In the genomic region with DNA sequence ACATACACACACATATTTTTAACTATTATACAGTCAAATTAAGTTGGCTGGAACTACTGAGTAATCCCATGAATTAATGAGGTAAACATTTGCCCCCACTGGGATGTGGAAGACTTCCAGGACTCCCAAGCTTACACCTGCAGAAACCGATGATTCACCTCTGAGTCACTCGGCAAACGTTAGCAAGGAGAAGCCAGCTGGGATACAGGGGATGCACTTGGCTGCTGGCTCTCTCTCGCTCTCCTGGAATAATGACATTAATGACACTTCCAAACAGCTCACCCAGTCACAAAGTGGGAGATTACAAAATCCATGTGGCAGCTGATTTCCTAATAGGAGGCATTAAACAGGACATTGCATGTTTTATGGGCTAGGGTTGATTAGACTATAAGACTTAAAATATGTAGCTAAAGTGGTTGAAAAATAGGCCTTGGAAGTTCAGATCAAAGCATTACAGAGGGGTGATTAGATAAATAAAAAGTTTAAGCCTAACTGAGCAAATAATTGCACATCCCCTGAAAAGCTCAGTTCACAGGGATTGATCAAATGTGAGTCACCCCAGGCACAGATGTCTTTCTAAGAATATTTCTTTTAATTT, we compare ENCODE assay signal across 11 cellular contexts.
DNase-seq lines count a peak whose midpoint lies in the region; ATAC-seq, FAIRE-seq and TF ChIP-seq lines count a peak whose summit lies in the region.
"Had no signal": no experiment of that assay in that cellular context is flagged by ENCODE, and none has a peak within 500 bp of the region (broad histone marks: within the 10 kb centered on the region; RNA-seq: fewer than 3 reads in every experiment).

No MANE protein-coding gene starts in this region.

- H2AFZ ChIP-seq in GM23338 (no peak overlapping the region), neural cell (ENCODE audit: low read depth, low read length) (no peak overlapping the region)

- peak overlapping the region; percentile 83 for H3K27ac Mint-ChIP-seq in GM23338
- no peak overlapping the region for H3K27ac Mint-ChIP-seq in activated T-cell treated with anti-CD3 and anti-CD28 coated beads, Interleukin-2, amount 50 U/mL, for 24 hours
- H3K27ac Mint-ChIP-seq: activated naive CD8-positive, alpha-beta T cell treated with anti-CD3 and anti-CD28 coated beads, Interleukin-2, amount 10 ng/mL, durations not matched to agents 7 days and 5 days; naive B cell had no signal

- H3K36me3 Mint-ChIP-seq in GM23338 (ENCODE audit: low read depth): no peaks in the 10 kb centered on the region
- no peaks in the 10 kb centered on the region for H3K36me3 Mint-ChIP-seq in activated T-cell treated with anti-CD3 and anti-CD28 coated beads, Interleukin-2, amount 50 U/mL, for 24 hours (ENCODE audit: low read depth)
- H3K36me3 Mint-ChIP-seq: activated naive CD8-positive, alpha-beta T cell treated with anti-CD3 and anti-CD28 coated beads, Interleukin-2, amount 10 ng/mL, durations not matched to agents 7 days and 5 days; naive B cell had no signal

- ATAC-seq in GM23338 (peak; percentile 81), HG03378 (IDR thresholded peaks at IDR 0.05; ENCODE audit: unreplicated experiment) (no peak), HG03354 (IDR thresholded peaks at IDR 0.05; ENCODE audit: poor library complexity, severe bottlenecking, unreplicated experiment) (no peak), HG03442 (IDR thresholded peaks at IDR 0.05; ENCODE audit: unreplicated experiment) (no peak)

- H3K9me2 ChIP-seq in GM23338 (ENCODE audit: insufficient read depth) (no peaks in the 10 kb centered on the region), neural cell (ENCODE audit: insufficient read depth, low read length) (no peaks in the 10 kb centered on the region)

- peaks cover 5% of the 10 kb centered on the region; the same call in 1 of the 2 replicates for H3K4me1 ChIP-seq in GM23338 (ENCODE audit: insufficient read depth)

- no peaks in the 10 kb centered on the region for H3K9me3 Mint-ChIP-seq in GM23338
- H3K9me3 Mint-ChIP-seq in activated T-cell treated with anti-CD3 and anti-CD28 coated beads, Interleukin-2, amount 50 U/mL, for 24 hours: no peaks in the 10 kb centered on the region
- H3K9me3 Mint-ChIP-seq: activated naive CD8-positive, alpha-beta T cell treated with anti-CD3 and anti-CD28 coated beads, Interleukin-2, amount 10 ng/mL, durations not matched to agents 7 days and 5 days; naive B cell had no signal

- no peaks in the 10 kb centered on the region for H3K9me3 ChIP-seq in neural cell (ENCODE audit: low read length)

- no peak for TF ChIP-seq EP300 in neural cell (conservative IDR thresholded peaks at IDR 0.05; ENCODE audit: poor library complexity, severe bottlenecking)

- no peak for TF ChIP-seq RAD21 in neural cell (conservative IDR thresholded peaks at IDR 0.05)

- H3K4me1 Mint-ChIP-seq in GM23338: peaks cover 18% of the 10 kb centered on the region
- no peaks in the 10 kb centered on the region for H3K4me1 Mint-ChIP-seq in activated T-cell treated with anti-CD3 and anti-CD28 coated beads, Interleukin-2, amount 50 U/mL, for 24 hours (ENCODE audit: low read depth)
- H3K4me1 Mint-ChIP-seq: activated naive CD8-positive, alpha-beta T cell treated with anti-CD3 and anti-CD28 coated beads, Interleukin-2, amount 10 ng/mL, durations not matched to agents 7 days and 5 days; naive B cell had no signal

- FAIRE-seq in bronchial epithelial cell (lab: Jason Lieb, UNC): peak; percentile 88

- H3K9ac ChIP-seq in neural cell (ENCODE audit: low read length): no peak overlapping the region
- H3K9ac ChIP-seq: KMS-11 had no signal

- no peaks in the 10 kb centered on the region for H3K79me2 ChIP-seq in GM23338 (replicated peaks; ENCODE audit: insufficient read depth)
- no peaks in the 10 kb centered on the region for H3K79me2 ChIP-seq in neural cell (replicated peaks; ENCODE audit: insufficient read depth, low read length)

- H3F3A ChIP-seq in GM23338 (replicated peaks; ENCODE audit: low read depth) (no peaks in the 10 kb centered on the region), neural cell (ENCODE audit: insufficient read depth, low read length, poor library complexity, severe bottlenecking) (no peaks in the 10 kb centered on the region)

- H3K27me3 ChIP-seq in GM23338 (ENCODE audit: insufficient read depth) (no peaks in the 10 kb centered on the region), bronchial epithelial cell (ENCODE audit: control insufficient read depth, insufficient read depth, low read length) (no peaks in the 10 kb centered on the region), neural cell (ENCODE audit: insufficient read depth, low read depth, low read length) (no peaks in the 10 kb centered on the region)

- peaks cover 8% of the 10 kb centered on the region for H3K27me3 Mint-ChIP-seq in GM23338 (ENCODE audit: insufficient read depth, low read depth, poor library complexity)
- H3K27me3 Mint-ChIP-seq in activated T-cell treated with anti-CD3 and anti-CD28 coated beads, Interleukin-2, amount 50 U/mL, for 24 hours: no peaks in the 10 kb centered on the region
- H3K27me3 Mint-ChIP-seq: activated naive CD8-positive, alpha-beta T cell treated with anti-CD3 and anti-CD28 coated beads, Interleukin-2, amount 10 ng/mL, durations not matched to agents 7 days and 5 days; naive B cell had no signal

- H3K4me3 ChIP-seq in GM23338 (no peak overlapping the region), bronchial epithelial cell (ENCODE audit: low read depth, low read length) (no peak overlapping the region), neural cell (ENCODE audit: low read length) (no peak overlapping the region)

- H4K20me1 ChIP-seq in GM23338 (replicated peaks; ENCODE audit: insufficient read depth) (no peaks in the 10 kb centered on the region), neural cell (ENCODE audit: insufficient read depth) (no peaks in the 10 kb centered on the region)

- H3K36me3 ChIP-seq in GM23338 (ENCODE audit: insufficient read depth): no peaks in the 10 kb centered on the region
- H3K36me3 ChIP-seq in bronchial epithelial cell (ENCODE audit: control insufficient read depth, insufficient read depth, low read length): no peaks in the 10 kb centered on the region
- H3K36me3 ChIP-seq in neural cell (ENCODE audit: insufficient read depth, low read length): no peaks in the 10 kb centered on the region

- DNase-seq in GM23338 (ENCODE audit: low spot score): peak; percentile 57
- peak; percentile 44 for DNase-seq in NCI-H2227 (lab: John Stamatoyannopoulos, UW; ENCODE audit: unreplicated experiment)
- peak; percentile 99 for DNase-seq in bronchial epithelial cell (ENCODE audit: low read depth)
- DNase-seq in activated T-cell treated with anti-CD3 and anti-CD28 coated beads, Interleukin-2, amount 50 U/mL, for 24 hours: no peak
- DNase-seq: activated naive CD8-positive, alpha-beta T cell treated with anti-CD3 and anti-CD28 coated beads, Interleukin-2, amount 10 ng/mL, durations not matched to agents 7 days and 5 days; naive B cell had no signal

- TF ChIP-seq CTCF in GM23338 (conservative IDR thresholded peaks at IDR 0.05; ENCODE audit: low read depth in 2 of 2) (no peak), bronchial epithelial cell (IDR thresholded peaks at IDR 0.05; ENCODE audit: insufficient read depth, low read length, severe bottlenecking) (no peak), neural cell (IDR thresholded peaks at IDR 0.05; ENCODE audit: poor library complexity, severe bottlenecking) (no peak)

- H3K27ac ChIP-seq in GM23338 (ENCODE audit: low read depth) (no peak overlapping the region), neural cell (ENCODE audit: low read length) (no peak overlapping the region)
- H3K27ac ChIP-seq: KMS-11 had no signal

- H3K4me2 ChIP-seq in GM23338 (no peak overlapping the region), neural cell (ENCODE audit: low read length) (no peak overlapping the region)
- H3K4me2 ChIP-seq: KMS-11 had no signal

- no peak overlapping the region for H3K4me3 Mint-ChIP-seq in GM23338
- H3K4me3 Mint-ChIP-seq in activated T-cell treated with anti-CD3 and anti-CD28 coated beads, Interleukin-2, amount 50 U/mL, for 24 hours: no peak overlapping the region
- H3K4me3 Mint-ChIP-seq: activated naive CD8-positive, alpha-beta T cell treated with anti-CD3 and anti-CD28 coated beads, Interleukin-2, amount 10 ng/mL, durations not matched to agents 7 days and 5 days; naive B cell had no signal

TF ChIP-seq in GM23338, 12 proteins besides CTCF, POLR2A, EP300 and RAD21 (continues in another document):
- TF ChIP-seq POLR2AphosphoS5 (IDR thresholded peaks at IDR 0.05; ENCODE audit: low read depth): no peak
- no peak for TF ChIP-seq EZH2phosphoT487 (IDR thresholded peaks at IDR 0.05; ENCODE audit: unreplicated experiment)

TF ChIP-seq in neural cell, 6 proteins besides CTCF, POLR2A, EP300 and RAD21:
- no peak for TF ChIP-seq EZH2 (IDR thresholded peaks at IDR 0.05; ENCODE audit: borderline replicate concordance, insufficient read depth, low read length, poor library complexity, severe bottlenecking)
- TF ChIP-seq POLR2AphosphoS5 (IDR thresholded peaks at IDR 0.05): peak; percentile 22
- TF ChIP-seq SMC3 (conservative IDR thresholded peaks at IDR 0.05; ENCODE audit: poor library complexity): no peak
- no peak for TF ChIP-seq TAF1 (IDR thresholded peaks at IDR 0.05; ENCODE audit: low read depth)
- TF ChIP-seq MXI1 (conservative IDR thresholded peaks at IDR 0.05; ENCODE audit: poor library complexity, severe bottlenecking): no peak
- TF ChIP-seq, protein P1, sequence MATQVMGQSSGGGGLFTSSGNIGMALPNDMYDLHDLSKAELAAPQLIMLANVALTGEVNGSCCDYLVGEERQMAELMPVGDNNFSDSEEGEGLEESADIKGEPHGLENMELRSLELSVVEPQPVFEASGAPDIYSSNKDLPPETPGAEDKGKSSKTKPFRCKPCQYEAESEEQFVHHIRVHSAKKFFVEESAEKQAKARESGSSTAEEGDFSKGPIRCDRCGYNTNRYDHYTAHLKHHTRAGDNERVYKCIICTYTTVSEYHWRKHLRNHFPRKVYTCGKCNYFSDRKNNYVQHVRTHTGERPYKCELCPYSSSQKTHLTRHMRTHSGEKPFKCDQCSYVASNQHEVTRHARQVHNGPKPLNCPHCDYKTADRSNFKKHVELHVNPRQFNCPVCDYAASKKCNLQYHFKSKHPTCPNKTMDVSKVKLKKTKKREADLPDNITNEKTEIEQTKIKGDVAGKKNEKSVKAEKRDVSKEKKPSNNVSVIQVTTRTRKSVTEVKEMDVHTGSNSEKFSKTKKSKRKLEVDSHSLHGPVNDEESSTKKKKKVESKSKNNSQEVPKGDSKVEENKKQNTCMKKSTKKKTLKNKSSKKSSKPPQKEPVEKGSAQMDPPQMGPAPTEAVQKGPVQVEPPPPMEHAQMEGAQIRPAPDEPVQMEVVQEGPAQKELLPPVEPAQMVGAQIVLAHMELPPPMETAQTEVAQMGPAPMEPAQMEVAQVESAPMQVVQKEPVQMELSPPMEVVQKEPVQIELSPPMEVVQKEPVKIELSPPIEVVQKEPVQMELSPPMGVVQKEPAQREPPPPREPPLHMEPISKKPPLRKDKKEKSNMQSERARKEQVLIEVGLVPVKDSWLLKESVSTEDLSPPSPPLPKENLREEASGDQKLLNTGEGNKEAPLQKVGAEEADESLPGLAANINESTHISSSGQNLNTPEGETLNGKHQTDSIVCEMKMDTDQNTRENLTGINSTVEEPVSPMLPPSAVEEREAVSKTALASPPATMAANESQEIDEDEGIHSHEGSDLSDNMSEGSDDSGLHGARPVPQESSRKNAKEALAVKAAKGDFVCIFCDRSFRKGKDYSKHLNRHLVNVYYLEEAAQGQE (IDR thresholded peaks at IDR 0.05; ENCODE audit: borderline replicate concordance): peak; percentile 89
